Comparison of ENCODE assay signal across 8 cellular contexts in genomic region chr1:181135462-181135781, GRCh38. TPM values are rescaled to one million over a fixed set of nuclear protein-coding genes. Genes with fewer than 3 reads are reported as not detected.
DNase-seq lines count a peak whose midpoint lies in the region; ATAC-seq and TF ChIP-seq lines count a peak whose summit lies in the region.

No MANE protein-coding gene starts in this region.

- 70 to 83% methylated on average over 1 to 2 of the region's 2 CpGs for WGBS in gastroesophageal sphincter (ENCODE audit: low coverage in 1 of 2), 2 donors

- no peaks in the 10 kb centered on the region for H3K27me3 Mint-ChIP-seq in CD8-positive, alpha-beta T cell (ENCODE audit: low read depth)
- H3K27me3 Mint-ChIP-seq in WTC11 (ENCODE audit: low read depth): peaks cover 3% of the 10 kb centered on the region; the same call in 1 of the 2 replicates
- H3K27me3 Mint-ChIP-seq in stimulated activated naive CD8-positive, alpha-beta T cell treated with anti-CD3 and anti-CD28 coated beads, Interleukin-15, amount 100 ng/mL, for 72 hours: peaks cover 7% of the 10 kb centered on the region

- no peak for TF ChIP-seq POLR2A in gastroesophageal sphincter (IDR thresholded peaks at IDR 0.05)

- H3K4me3 ChIP-seq in CD8-positive, alpha-beta T cell (ENCODE audit: low read depth, low read length): no peak overlapping the region
- H3K4me3 ChIP-seq in HEK293 (ENCODE audit: low read depth, low read length) (no peak overlapping the region), gastroesophageal sphincter (no peak overlapping the region)

- no peaks in the 10 kb centered on the region for H3K36me3 Mint-ChIP-seq in CD8-positive, alpha-beta T cell
- no peaks in the 10 kb centered on the region for H3K36me3 Mint-ChIP-seq in WTC11

- no peak overlapping the region for H3K27ac Mint-ChIP-seq in CD8-positive, alpha-beta T cell
- peak overlapping the region; percentile 77 for H3K27ac Mint-ChIP-seq in WTC11
- peak overlapping the region; percentile 99 to 100 for H3K27ac Mint-ChIP-seq in stimulated activated naive CD8-positive, alpha-beta T cell treated with anti-CD3 and anti-CD28 coated beads, Interleukin-15, amount 100 ng/mL, for 72 hours

- ATAC-seq in CD8-positive, alpha-beta T cell: peak; percentile 75
- ATAC-seq in WTC11 (peak; percentile 54), gastroesophageal sphincter (no peak), HG02938 (IDR thresholded peaks at IDR 0.05; ENCODE audit: unreplicated experiment) (no peak), HG03460 (IDR thresholded peaks at IDR 0.05; ENCODE audit: unreplicated experiment) (no peak), HG03469 (IDR thresholded peaks at IDR 0.05; ENCODE audit: unreplicated experiment) (no peak)
- peak; percentile 58 for ATAC-seq in stimulated activated naive CD8-positive, alpha-beta T cell treated with anti-CD3 and anti-CD28 coated beads, Interleukin-15, amount 100 ng/mL, for 72 hours

- no peak overlapping the region for H3K4me3 Mint-ChIP-seq in CD8-positive, alpha-beta T cell
- no peak overlapping the region for H3K4me3 Mint-ChIP-seq in WTC11
- peak overlapping the region; percentile 84 to 88 for H3K4me3 Mint-ChIP-seq in stimulated activated naive CD8-positive, alpha-beta T cell treated with anti-CD3 and anti-CD28 coated beads, Interleukin-15, amount 100 ng/mL, for 72 hours

- CTCF ChIA-PET in CD8-positive, alpha-beta T cell (lab: Charles Lee): interaction anchor here (0.8 to 1.5 kb wide), 7 partner anchors 8 to 52 kb away, joined by 3 to 8 read pairs (median 3); no protein-coding TSS in a partner anchor
- CTCF ChIA-PET in HEK293 (lab: Yijun Ruan, JAX): interaction anchor here (0.9 to 2.4 kb wide), 11 partner anchors 9 to 254 kb away, joined by 3 to 10 read pairs (median 5); no protein-coding TSS in a partner anchor
- CTCF ChIA-PET in WTC11 (lab: Charles Lee): interaction anchor here (0.6 to 2.0 kb wide), 20 partner anchors 8 to 254 kb away, joined by 3 to 14 read pairs (median 4); no protein-coding TSS in a partner anchor

- no peaks in the 10 kb centered on the region for H3K36me3 ChIP-seq in CD8-positive, alpha-beta T cell (ENCODE audit: insufficient read depth, low read length)
- H3K36me3 ChIP-seq in HEK293 (ENCODE audit: control insufficient read depth in 2 of 2, insufficient read depth in 1 of 2, low read length in 2 of 2): no peaks in the 10 kb centered on the region
- H3K36me3 ChIP-seq in gastroesophageal sphincter: no peaks in the 10 kb centered on the region

- no peaks in the 10 kb centered on the region for H3K27me3 ChIP-seq in CD8-positive, alpha-beta T cell (ENCODE audit: insufficient read depth, low read length)
- H3K27me3 ChIP-seq in gastroesophageal sphincter: no peaks in the 10 kb centered on the region

- no peak for DNase-seq in CD8-positive, alpha-beta T cell
- no peak for DNase-seq in WTC11 (ENCODE audit: low spot score)
- DNase-seq in stimulated activated naive CD8-positive, alpha-beta T cell treated with anti-CD3 and anti-CD28 coated beads, Interleukin-15, amount 100 ng/mL, for 72 hours: peak in 1 of 2 donors; percentile 43

- no peaks in the 10 kb centered on the region for H3K9me3 ChIP-seq in CD8-positive, alpha-beta T cell (ENCODE audit: low read length)
- H3K9me3 ChIP-seq in HEK293 (ENCODE audit: control insufficient read depth, insufficient read depth, low read depth, low read length) (no peaks in the 10 kb centered on the region), gastroesophageal sphincter (no peaks in the 10 kb centered on the region)

- intact Hi-C loops in CD8-positive, alpha-beta T cell (cut with DNase I, micrococcal nuclease): no loop called here

- peaks cover 21% of the 10 kb centered on the region for H3K4me1 Mint-ChIP-seq in CD8-positive, alpha-beta T cell (ENCODE audit: low read depth)
- H3K4me1 Mint-ChIP-seq in WTC11: peaks cover 50% of the 10 kb centered on the region
- H3K4me1 Mint-ChIP-seq in stimulated activated naive CD8-positive, alpha-beta T cell treated with anti-CD3 and anti-CD28 coated beads, Interleukin-15, amount 100 ng/mL, for 72 hours: peaks cover 92% of the 10 kb centered on the region

- H3K4me1 ChIP-seq in CD8-positive, alpha-beta T cell (ENCODE audit: insufficient read depth, low read length): peaks cover 9% of the 10 kb centered on the region
- H3K4me1 ChIP-seq in HEK293 (ENCODE audit: control insufficient read depth, insufficient read depth, low read length): peaks cover 9% of the 10 kb centered on the region
- peaks cover 0 to 26% (median 9%) of the 10 kb centered on the region in 3 donors for H3K4me1 ChIP-seq in gastroesophageal sphincter

- H3K27ac ChIP-seq in CD8-positive, alpha-beta T cell (ENCODE audit: low read depth, low read length): no peak overlapping the region
- H3K27ac ChIP-seq in HEK293 (ENCODE audit: extremely low read depth, low read depth, low read length) (peak overlapping the region; percentile 94), gastroesophageal sphincter (peak overlapping the region in 3 of 4 donors; percentile 32 to 65 (median 53))

- POLR2A ChIA-PET in CD8-positive, alpha-beta T cell (lab: Charles Lee): no interaction called here
- POLR2A ChIA-PET in HEK293 (lab: Yijun Ruan, JAX) (interaction anchor here (1.2 to 12.2 kb wide), 7 partner anchors 8 to 45 kb away, joined by 4 to 163 read pairs (median 9); partner anchors contain the start of gene IER5), WTC11 (lab: Charles Lee) (interaction anchor here (0.7 to 1.8 kb wide), 2 partner anchors 45 to 46 kb away, joined by 3 to 6 read pairs; no protein-coding TSS in a partner anchor)

- no peaks in the 10 kb centered on the region for H3K9me3 Mint-ChIP-seq in CD8-positive, alpha-beta T cell
- H3K9me3 Mint-ChIP-seq in WTC11: no peaks in the 10 kb centered on the region
- H3K9me3 Mint-ChIP-seq in stimulated activated naive CD8-positive, alpha-beta T cell treated with anti-CD3 and anti-CD28 coated beads, Interleukin-15, amount 100 ng/mL, for 72 hours: no peaks in the 10 kb centered on the region

- TF ChIP-seq CTCF in CD8-positive, alpha-beta T cell (IDR thresholded peaks at IDR 0.05): peak; percentile 24
- TF ChIP-seq CTCF in HEK293 (tag by site-specific recombination; IDR thresholded peaks at IDR 0.05) (no peak; the same call in 1 of the 2 replicates), WTC11 (IDR thresholded peaks at IDR 0.05) (no peak), gastroesophageal sphincter (IDR thresholded peaks at IDR 0.05) (peak in 1 of 4 experiments; percentile 36)

- no peak for TF ChIP-seq EP300 in gastroesophageal sphincter (IDR thresholded peaks at IDR 0.05)

TF ChIP-seq in HEK293, 187 proteins besides CTCF, POLR2A, EP300 and RAD21 (continues in another document):
- no peak for TF ChIP-seq ZNF362 (tag by site-specific recombination; IDR thresholded peaks at IDR 0.05)
- TF ChIP-seq ZNF266 (tag by site-specific recombination; IDR thresholded peaks at IDR 0.05; ENCODE audit: low read depth): no peak
- TF ChIP-seq ZNF510 (tag by site-specific recombination; IDR thresholded peaks at IDR 0.05; ENCODE audit: insufficient replicate concordance): no peak
- no peak for TF ChIP-seq ZNF549 (tag by site-specific recombination; IDR thresholded peaks at IDR 0.05)
- TF ChIP-seq ZNF48 (tag by site-specific recombination; IDR thresholded peaks at IDR 0.05): no peak

TF ChIP-seq in WTC11, 78 proteins besides CTCF, POLR2A, EP300 and RAD21 (continues in another document):
- no peak for TF ChIP-seq ZNF232 (CRISPR knock-in tag; IDR thresholded peaks at IDR 0.05)
- no peak for TF ChIP-seq ZNF396 (CRISPR knock-in tag; IDR thresholded peaks at IDR 0.05; ENCODE audit: borderline replicate concordance)
- no peak for TF ChIP-seq ARID4B (CRISPR knock-in tag; IDR thresholded peaks at IDR 0.05; ENCODE audit: borderline replicate concordance)
- no peak for TF ChIP-seq RORB (CRISPR knock-in tag; IDR thresholded peaks at IDR 0.05)
- TF ChIP-seq, protein P1, sequence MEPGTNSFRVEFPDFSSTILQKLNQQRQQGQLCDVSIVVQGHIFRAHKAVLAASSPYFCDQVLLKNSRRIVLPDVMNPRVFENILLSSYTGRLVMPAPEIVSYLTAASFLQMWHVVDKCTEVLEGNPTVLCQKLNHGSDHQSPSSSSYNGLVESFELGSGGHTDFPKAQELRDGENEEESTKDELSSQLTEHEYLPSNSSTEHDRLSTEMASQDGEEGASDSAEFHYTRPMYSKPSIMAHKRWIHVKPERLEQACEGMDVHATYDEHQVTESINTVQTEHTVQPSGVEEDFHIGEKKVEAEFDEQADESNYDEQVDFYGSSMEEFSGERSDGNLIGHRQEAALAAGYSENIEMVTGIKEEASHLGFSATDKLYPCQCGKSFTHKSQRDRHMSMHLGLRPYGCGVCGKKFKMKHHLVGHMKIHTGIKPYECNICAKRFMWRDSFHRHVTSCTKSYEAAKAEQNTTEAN (CRISPR knock-in tag; IDR thresholded peaks at IDR 0.05): no peak
- no peak for TF ChIP-seq ESRRA (CRISPR knock-in tag; IDR thresholded peaks at IDR 0.05; ENCODE audit: borderline replicate concordance)

RNA-seq across cellular contexts. Expression of gene IER5, which starts 46.9 kb away (rescaled TPM):
- total RNA-seq in CD8-positive, alpha-beta T cell: 10 to 100 TPM; 74.7 to 76.6 TPM
- total RNA-seq in WTC11 (2021): 14.2 to 18.2 TPM (median 14.3 TPM) in 3 replicates
- 10 to 100 TPM; 10.7 to 16.7 (median 14.9) TPM for total RNA-seq in gastroesophageal sphincter

Comparison
In these comparisons a context has a peak if more than half of its experiments do, and no peak if none do; other contexts are left out.
1. ATAC-seq: peak in CD8-positive, alpha-beta T cell (single experiment), WTC11 (single experiment) and stimulated activated naive CD8-positive, alpha-beta T cell treated with anti-CD3 and anti-CD28 coated beads, Interleukin-15, amount 100 ng/mL, for 72 hours (single experiment); none in gastroesophageal sphincter (single experiment), HG02938 (single experiment), HG03460 (single experiment) and HG03469 (single experiment).
2. H3K4me3 Mint-ChIP-seq: peak in stimulated activated naive CD8-positive, alpha-beta T cell treated with anti-CD3 and anti-CD28 coated beads, Interleukin-15, amount 100 ng/mL, for 72 hours (2 of 2); none in CD8-positive, alpha-beta T cell (single experiment) and WTC11 (single experiment).